In genomic region chr9:5843450-5844249, GRCh38 we compare ENCODE assay signal across 9 cellular contexts. TPM values are rescaled to one million over a fixed set of nuclear protein-coding genes. Genes with fewer than 3 reads are reported as not detected.
DNase-seq lines count a peak whose midpoint lies in the region; ATAC-seq and TF ChIP-seq lines count a peak whose summit lies in the region.
"Had no signal": no experiment of that assay in that cellular context is flagged by ENCODE, and none has a peak within 500 bp of the region (broad histone marks: within the 10 kb centered on the region; RNA-seq: fewer than 3 reads in every experiment).

No MANE protein-coding gene starts in this region.

- no peaks in the 10 kb centered on the region for H3K27me3 Mint-ChIP-seq in CD4-positive, CD25-positive, alpha-beta regulatory T cell
- no peaks in the 10 kb centered on the region for H3K27me3 Mint-ChIP-seq in activated T-helper 2 cell treated with anti-CD3 and anti-CD28 coated beads, Interferon-gamma antibody, Interleukin-2, Interleukin-4, amounts not matched to agents 10 μg/mL and 5 μg/mL and 100 μg/mL, durations not matched to agents 14 hours and 24 hours and 36 hours (ENCODE audit: low read depth)

- peaks cover 15 to 50% (median 37%) of the 10 kb centered on the region in 4 donors for H3K4me1 Mint-ChIP-seq in CD4-positive, CD25-positive, alpha-beta regulatory T cell
- H3K4me1 Mint-ChIP-seq in activated T-helper 2 cell treated with anti-CD3 and anti-CD28 coated beads, Interferon-gamma antibody, Interleukin-2, Interleukin-4, amounts not matched to agents 10 μg/mL and 5 μg/mL and 100 μg/mL, durations not matched to agents 14 hours and 24 hours and 36 hours (ENCODE audit: low read depth): peaks cover 80% of the 10 kb centered on the region

- H3K27ac ChIP-seq in CD4-positive, CD25-positive, alpha-beta regulatory T cell (ENCODE audit: insufficient read depth, low read length, poor library complexity, severe bottlenecking): no peak overlapping the region
- no peak overlapping the region for H3K27ac ChIP-seq in right lobe of liver

- peak overlapping the region; percentile 77 for H3K4me2 ChIP-seq in Loucy (ENCODE audit: low read depth, low read length, poor library complexity, severe bottlenecking)

- WGBS in right lobe of liver (ENCODE audit: insufficient coverage, low coverage, low lambda C conversion rate, missing lambda C conversion rate): 38% methylated on average over 9 of the region's 9 CpGs

- H3F3A ChIP-seq in Loucy (ENCODE audit: low read depth): peaks cover 17% of the 10 kb centered on the region

- H3K9ac ChIP-seq in Loucy (ENCODE audit: low read depth, low read length, poor library complexity, severe bottlenecking): peak overlapping the region; percentile 71

- no peaks in the 10 kb centered on the region for H4K20me1 ChIP-seq in Loucy (ENCODE audit: insufficient read depth, low read length, poor library complexity, severe bottlenecking)

- H3K9me3 Mint-ChIP-seq in CD4-positive, CD25-positive, alpha-beta regulatory T cell: no peaks in the 10 kb centered on the region
- H3K9me3 Mint-ChIP-seq in activated T-helper 2 cell treated with anti-CD3 and anti-CD28 coated beads, Interferon-gamma antibody, Interleukin-2, Interleukin-4, amounts not matched to agents 10 μg/mL and 5 μg/mL and 100 μg/mL, durations not matched to agents 14 hours and 24 hours and 36 hours: peaks cover 8% of the 10 kb centered on the region

- DNase-seq in CD4-positive, CD25-positive, alpha-beta regulatory T cell: no peak
- DNase-seq in activated T-helper 2 cell treated with anti-CD3 and anti-CD28 coated beads, Interferon-gamma antibody, Interleukin-2, Interleukin-4, amounts not matched to agents 10 μg/mL and 5 μg/mL and 100 μg/mL, durations not matched to agents 14 hours and 24 hours and 36 hours (ENCODE audit: low spot score): no peak
- DNase-seq in right lobe of liver (no peak), NOMO-1 treated with dmso at 0.1 percent for 144 hours (lab: John Stamatoyannopoulos, UW; ENCODE audit: unreplicated experiment) (no peak), activated gamma-delta T cell treated with Interleukin-2 at 50 U/mL for 16 hours (no peak)
- no peak for DNase-seq in activated effector memory CD4-positive, alpha-beta T cell treated with Interleukin-2 at 50 U/mL for 16 hours
- DNase-seq: head of caudate nucleus had no signal

- H3K4me3 Mint-ChIP-seq in CD4-positive, CD25-positive, alpha-beta regulatory T cell: peak overlapping the region in 3 of 4 donors; percentile 20 to 69 (median 29)
- peak overlapping the region; percentile 64 for H3K4me3 Mint-ChIP-seq in activated T-helper 2 cell treated with anti-CD3 and anti-CD28 coated beads, Interferon-gamma antibody, Interleukin-2, Interleukin-4, amounts not matched to agents 10 μg/mL and 5 μg/mL and 100 μg/mL, durations not matched to agents 14 hours and 24 hours and 36 hours (ENCODE audit: low read depth)

- H3K27me3 ChIP-seq in CD4-positive, CD25-positive, alpha-beta regulatory T cell (ENCODE audit: control insufficient read depth, insufficient read depth, low read length): no peaks in the 10 kb centered on the region
- H3K27me3 ChIP-seq in Loucy (ENCODE audit: insufficient read depth, low read length, poor library complexity, severe bottlenecking) (no peaks in the 10 kb centered on the region), right lobe of liver (no peaks in the 10 kb centered on the region)

- no peaks in the 10 kb centered on the region for H3K36me3 Mint-ChIP-seq in CD4-positive, CD25-positive, alpha-beta regulatory T cell
- H3K36me3 Mint-ChIP-seq in activated T-helper 2 cell treated with anti-CD3 and anti-CD28 coated beads, Interferon-gamma antibody, Interleukin-2, Interleukin-4, amounts not matched to agents 10 μg/mL and 5 μg/mL and 100 μg/mL, durations not matched to agents 14 hours and 24 hours and 36 hours (ENCODE audit: low read depth): peaks cover 10% of the 10 kb centered on the region

- H3K4me1 ChIP-seq in CD4-positive, CD25-positive, alpha-beta regulatory T cell (ENCODE audit: control insufficient read depth, insufficient read depth, low read length, poor library complexity, severe bottlenecking): peaks cover 25% of the 10 kb centered on the region
- peaks cover 81% of the 10 kb centered on the region for H3K4me1 ChIP-seq in Loucy (ENCODE audit: insufficient read depth, low read length, poor library complexity, severe bottlenecking)
- H3K4me1 ChIP-seq in right lobe of liver: peaks cover 0 to 11% (median 5%) of the 10 kb centered on the region in 4 donors

- peak overlapping the region; percentile 35 to 72 (median 68) for H3K27ac Mint-ChIP-seq in CD4-positive, CD25-positive, alpha-beta regulatory T cell
- peak overlapping the region; percentile 95 for H3K27ac Mint-ChIP-seq in activated T-helper 2 cell treated with anti-CD3 and anti-CD28 coated beads, Interferon-gamma antibody, Interleukin-2, Interleukin-4, amounts not matched to agents 10 μg/mL and 5 μg/mL and 100 μg/mL, durations not matched to agents 14 hours and 24 hours and 36 hours

- peak in 1 of 2 donors; percentile 8 for ATAC-seq in CD4-positive, CD25-positive, alpha-beta regulatory T cell (ENCODE audit: low read depth in 2 of 2)
- ATAC-seq in right lobe of liver (peak; percentile 14 to 61 (median 21)), HG02763 (IDR thresholded peaks at IDR 0.05; ENCODE audit: unreplicated experiment) (no peak)

- no peak for TF ChIP-seq POLR2A in right lobe of liver (IDR thresholded peaks at IDR 0.05)

- H3K9me3 ChIP-seq in CD4-positive, CD25-positive, alpha-beta regulatory T cell (ENCODE audit: control insufficient read depth in 2 of 2, low read length in 2 of 2): no peaks in the 10 kb centered on the region
- H3K9me3 ChIP-seq in Loucy (ENCODE audit: insufficient read depth, low read depth, low read length) (no peaks in the 10 kb centered on the region), right lobe of liver (no peaks in the 10 kb centered on the region)

- H3K79me2 ChIP-seq in Loucy (ENCODE audit: insufficient read depth, low read length): no peaks in the 10 kb centered on the region

- H3K4me3 ChIP-seq in CD4-positive, CD25-positive, alpha-beta regulatory T cell (ENCODE audit: low read depth, low read length): no peak overlapping the region
- peak overlapping the region; percentile 66 for H3K4me3 ChIP-seq in Loucy (ENCODE audit: low read length, poor library complexity, severe bottlenecking)
- no peak overlapping the region for H3K4me3 ChIP-seq in right lobe of liver

- H3K9me2 ChIP-seq in Loucy (replicated peaks; ENCODE audit: low read depth, low read length): no peaks in the 10 kb centered on the region

- no peaks in the 10 kb centered on the region for H3K36me3 ChIP-seq in CD4-positive, CD25-positive, alpha-beta regulatory T cell (ENCODE audit: control insufficient read depth, insufficient read depth, low read length)
- H3K36me3 ChIP-seq in Loucy (ENCODE audit: insufficient read depth, low read length): no peaks in the 10 kb centered on the region
- no peaks in the 10 kb centered on the region for H3K36me3 ChIP-seq in right lobe of liver

- 0 out of 2 replicates have a peak, but pooled peaks have one; percentile 25 for TF ChIP-seq CTCF in Loucy (conservative IDR thresholded peaks at IDR 0.05; ENCODE audit: low read length)
- no peak for TF ChIP-seq CTCF in right lobe of liver (IDR thresholded peaks at IDR 0.05)

- intact Hi-C loops in activated T-helper 2 cell treated with anti-CD3 and anti-CD28 coated beads, Interferon-gamma antibody, Interleukin-2, Interleukin-4, amounts not matched to agents 10 μg/mL and 5 μg/mL and 100 μg/mL, durations not matched to agents 14 hours and 24 hours and 36 hours (cut with micrococcal nuclease): loop anchor here (1.0 to 5.0 kb wide), 6 partner anchors 10 to 1101 kb away; partner anchors contain the start of genes AK3, ERMP1 and UHRF2
- intact Hi-C loops in right lobe of liver (cut with DNase I): no loop called here

- H2AFZ ChIP-seq in Loucy (ENCODE audit: low read length): peak overlapping the region; percentile 18; the same call in 1 of the 2 replicates

RNA-seq across cellular contexts. Expression of gene ERMP1, which starts 10.7 kb away (rescaled TPM):
- total RNA-seq in CD4-positive, CD25-positive, alpha-beta regulatory T cell: 8.7 TPM
- 10 to 100 TPM in 1 of 4 donors, 1 to 10 TPM in 3; 5.3 to 10.0 (median 7.8) TPM for polyA plus RNA-seq in CD4-positive, CD25-positive, alpha-beta regulatory T cell
- 21.1 and 25.3 TPM in 2 replicates for total RNA-seq in activated T-helper 2 cell treated with anti-CD3 and anti-CD28 coated beads, Interferon-gamma antibody, Interleukin-2, Interleukin-4, amounts not matched to agents 10 μg/mL and 5 μg/mL and 100 μg/mL, durations not matched to agents 14 hours and 24 hours and 36 hours
- 10 to 100 TPM in 3 of 6 experiments, 1 to 10 TPM in 3; 7.9 to 13.9 (median 10.2) TPM for total RNA-seq in right lobe of liver

RNA-seq across cellular contexts. Expression of gene MLANA, which starts 47.0 kb away (rescaled TPM):
- not detected for total RNA-seq in CD4-positive, CD25-positive, alpha-beta regulatory T cell
- under 1 TPM in 2 of 4 donors, not detected in 2; 0.14 to 0.49 TPM for polyA plus RNA-seq in CD4-positive, CD25-positive, alpha-beta regulatory T cell
- total RNA-seq in activated T-helper 2 cell treated with anti-CD3 and anti-CD28 coated beads, Interferon-gamma antibody, Interleukin-2, Interleukin-4, amounts not matched to agents 10 μg/mL and 5 μg/mL and 100 μg/mL, durations not matched to agents 14 hours and 24 hours and 36 hours: not detected in 2 replicates
- total RNA-seq in right lobe of liver: not detected
